ENCODE assay signal across 8 cellular contexts in genomic region chr13:49976314-49977258, GRCh38. TPM values are rescaled to one million over a fixed set of nuclear protein-coding genes. Genes with fewer than 3 reads are reported as not detected.
DNase-seq lines count a peak whose midpoint lies in the region; ATAC-seq and TF ChIP-seq lines count a peak whose summit lies in the region.

No MANE protein-coding gene starts in this region.

- CTCF ChIA-PET in activated naive CD4-positive, alpha-beta T cell treated with anti-CD3 and anti-CD28 coated beads for 36 hours (lab: Charles Lee) = interaction anchor here (0.5 to 4.0 kb wide), 45 partner anchors 8 to 1093 kb away, joined by 3 to 21 read pairs (median 3); partner anchors contain the start of genes SPRYD7 and TRIM13

- H3K9me3 Mint-ChIP-seq in activated naive CD4-positive, alpha-beta T cell treated with anti-CD3 and anti-CD28 coated beads for 36 hours = no peaks in the 10 kb centered on the region
- no peaks in the 10 kb centered on the region for H3K9me3 Mint-ChIP-seq in glutamatergic neuron (ENCODE audit: unreplicated experiment)

- H3K27me3 Mint-ChIP-seq in activated naive CD4-positive, alpha-beta T cell treated with anti-CD3 and anti-CD28 coated beads for 36 hours (ENCODE audit: low read depth) = no peaks in the 10 kb centered on the region
- H3K27me3 Mint-ChIP-seq in glutamatergic neuron (ENCODE audit: unreplicated experiment) = peaks cover 3% of the 10 kb centered on the region

- ATAC-seq in GM18867 (IDR thresholded peaks at IDR 0.05; ENCODE audit: unreplicated experiment) = peak; percentile 60

- intact Hi-C loops in activated naive CD4-positive, alpha-beta T cell treated with anti-CD3 and anti-CD28 coated beads for 36 hours (cut with micrococcal nuclease) = loop anchor here (1.0 to 5.0 kb wide), 5 partner anchors 291 to 1094 kb away; no protein-coding TSS in a partner anchor
- intact Hi-C loops in posterior cingulate gyrus (cut with DNase I) = loop anchor here (2.0 to 10.0 kb wide), 4 partner anchors 556 to 1088 kb away; no protein-coding TSS in a partner anchor

- H3K4me3 Mint-ChIP-seq in activated naive CD4-positive, alpha-beta T cell treated with anti-CD3 and anti-CD28 coated beads for 36 hours = no peak overlapping the region
- H3K4me3 Mint-ChIP-seq in glutamatergic neuron (ENCODE audit: unreplicated experiment) = no peak overlapping the region

- H3K4me3 ChIP-seq in AG09309 (ENCODE audit: control insufficient read depth, low read depth, low read length) = no peak overlapping the region
- no peak overlapping the region for H3K4me3 ChIP-seq in LNCaP clone FGC (ENCODE audit: low read depth, low read length)

- DNase-seq in AG09309 (ENCODE audit: low read depth) (no peak), LNCaP clone FGC (ENCODE audit: low read depth) (peak; percentile 34), SK-N-DZ (ENCODE audit: low spot score) (peak; percentile 73), glutamatergic neuron (peak; percentile 81), posterior cingulate gyrus (peak; percentile 14 to 95 (median 74)), ureter (ENCODE audit: low spot score) (peak; percentile 72)
- DNase-seq in activated naive CD4-positive, alpha-beta T cell treated with anti-CD3 and anti-CD28 coated beads for 36 hours = peak; percentile 85

- H3K4me1 Mint-ChIP-seq in activated naive CD4-positive, alpha-beta T cell treated with anti-CD3 and anti-CD28 coated beads for 36 hours (ENCODE audit: low read depth) = no peaks in the 10 kb centered on the region
- no peaks in the 10 kb centered on the region for H3K4me1 Mint-ChIP-seq in glutamatergic neuron (ENCODE audit: low read depth, unreplicated experiment)

- H3K27ac Mint-ChIP-seq in activated naive CD4-positive, alpha-beta T cell treated with anti-CD3 and anti-CD28 coated beads for 36 hours = no peak overlapping the region
- H3K27ac Mint-ChIP-seq in glutamatergic neuron (ENCODE audit: unreplicated experiment) = no peak overlapping the region

- no peaks in the 10 kb centered on the region for H3K36me3 Mint-ChIP-seq in activated naive CD4-positive, alpha-beta T cell treated with anti-CD3 and anti-CD28 coated beads for 36 hours (ENCODE audit: low read depth)
- H3K36me3 Mint-ChIP-seq in glutamatergic neuron (ENCODE audit: unreplicated experiment) = no peaks in the 10 kb centered on the region

- TF ChIP-seq CTCF in AG09309 (IDR thresholded peaks at IDR 0.05; ENCODE audit: control insufficient read depth, insufficient read depth, low read depth, low read length, missing control alignments) (peak; percentile 89), LNCaP clone FGC (IDR thresholded peaks at IDR 0.05; ENCODE audit: control insufficient read depth, extremely low read depth, insufficient read depth) (peak; percentile 74), glutamatergic neuron (IDR thresholded peaks at IDR 0.05; ENCODE audit: partially characterized antibody, unreplicated experiment) (peak; percentile 93)

RNA-seq across cellular contexts. Expression of gene TRIM13, which starts 20.3 kb away (rescaled TPM):
- 24.8 and 27.3 TPM in 2 replicates for polyA plus RNA-seq in SK-N-DZ (2014; cell fraction: cytosol; rRNA removed)
- 28.8 and 29.1 TPM in 2 replicates for polyA plus RNA-seq in SK-N-DZ (2014; cell fraction: nucleus; rRNA removed)
- 10 to 100 TPM; 15.5 to 15.8 TPM for total RNA-seq in activated naive CD4-positive, alpha-beta T cell treated with anti-CD3 and anti-CD28 coated beads for 36 hours
- total RNA-seq in glutamatergic neuron (ENCODE audit: unreplicated experiment) (43.1 TPM), ureter (29.5 TPM)

RNA-seq across cellular contexts. Expression of gene KCNRG, which starts 38.7 kb away (rescaled TPM):
- polyA plus RNA-seq in SK-N-DZ (2014; cell fraction: cytosol; rRNA removed) = 1.3 and 1.4 TPM in 2 replicates
- polyA plus RNA-seq in SK-N-DZ (2014; cell fraction: nucleus; rRNA removed) = 0.37 and 0.61 TPM in 2 replicates
- not detected for total RNA-seq in activated naive CD4-positive, alpha-beta T cell treated with anti-CD3 and anti-CD28 coated beads for 36 hours
- total RNA-seq in glutamatergic neuron (ENCODE audit: unreplicated experiment) (0.83 TPM), ureter (1.6 TPM)

RNA-seq across cellular contexts. Expression of gene SPRYD7, which starts 40.4 kb away (rescaled TPM):
- polyA plus RNA-seq in SK-N-DZ (2014; cell fraction: cytosol; rRNA removed) = 5.4 and 8.8 TPM in 2 replicates
- 4.8 and 6.4 TPM in 2 replicates for polyA plus RNA-seq in SK-N-DZ (2014; cell fraction: nucleus; rRNA removed)
- 1 to 10 TPM; 2.5 to 2.6 TPM for total RNA-seq in activated naive CD4-positive, alpha-beta T cell treated with anti-CD3 and anti-CD28 coated beads for 36 hours
- total RNA-seq in glutamatergic neuron (ENCODE audit: unreplicated experiment) (8.3 TPM), ureter (9.4 TPM)
